1 cellular context compared by ENCODE assay signal in the genomic region with DNA sequence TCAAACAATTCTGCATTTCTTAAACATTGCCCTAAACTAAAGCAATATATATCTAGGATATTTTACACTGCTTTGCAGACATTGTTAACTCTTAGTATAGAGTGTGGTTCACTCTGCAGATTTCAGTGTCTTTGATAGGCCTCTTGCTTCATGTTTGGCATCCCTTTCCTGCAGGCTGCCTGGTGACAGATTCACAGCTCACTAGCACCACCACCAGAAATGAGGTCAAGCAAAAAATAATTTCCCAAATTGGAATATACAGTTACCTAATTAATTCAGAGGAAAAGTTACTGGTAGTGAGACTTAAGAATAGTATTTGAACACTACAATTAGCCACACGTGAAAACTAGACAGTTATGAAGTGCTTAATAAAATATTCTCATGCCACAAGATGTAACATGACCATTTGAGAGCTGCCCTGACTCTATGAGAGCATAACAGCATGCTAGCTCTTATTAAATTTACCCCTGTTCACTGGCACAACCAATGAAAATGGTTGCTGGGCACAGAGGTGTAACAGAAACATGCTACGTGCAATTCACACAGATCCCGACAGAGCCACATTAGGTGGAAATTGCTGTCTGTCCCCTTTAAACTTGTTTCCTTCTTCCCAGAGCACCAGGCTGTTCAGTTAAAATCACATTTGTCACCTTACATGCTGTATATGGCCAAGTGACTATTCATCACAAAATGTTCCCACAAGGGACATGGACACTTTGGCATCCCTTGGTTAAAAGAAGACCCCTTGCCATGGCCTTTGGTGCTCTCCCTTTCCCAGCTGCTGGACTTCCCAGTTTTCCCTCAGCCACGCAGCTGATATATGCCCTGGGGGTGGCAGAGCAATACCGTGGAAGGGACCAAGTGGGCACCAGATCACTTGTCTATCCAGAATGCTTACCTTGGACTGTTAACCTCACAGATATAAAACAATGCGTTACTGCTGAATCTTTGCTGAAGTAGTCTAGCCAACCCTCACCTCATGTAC.
TF ChIP-seq lines count a peak whose summit lies in the region.

No MANE protein-coding gene starts in this region.

TF ChIP-seq in SK-N-SH, 30 proteins besides CTCF, POLR2A, EP300 and RAD21 (continued from another document):
- TF ChIP-seq REST (IDR thresholded peaks at IDR 0.05; ENCODE audit: low read depth, low read length): no peak
- TF ChIP-seq SIN3A (IDR thresholded peaks at IDR 0.05; ENCODE audit: borderline replicate concordance, low read depth, low read length): no peak
- no peak for TF ChIP-seq MAX (IDR thresholded peaks at IDR 0.05; ENCODE audit: low read depth)
- no peak for TF ChIP-seq CHD2 (IDR thresholded peaks at IDR 0.05; ENCODE audit: low read length, partially characterized antibody)
- TF ChIP-seq SMC3 (IDR thresholded peaks at IDR 0.05; ENCODE audit: low read depth, low read length): no peak
- TF ChIP-seq IRF3 (IDR thresholded peaks at IDR 0.05; ENCODE audit: low read depth, low read length): no peak
- no peak for TF ChIP-seq USF1 (IDR thresholded peaks at IDR 0.05; ENCODE audit: borderline replicate concordance, low read depth)
- no peak for TF ChIP-seq TCF12 (IDR thresholded peaks at IDR 0.05)
TF ChIP-seq in SK-N-SH: peak in this region for 0.
